In the genomic region with DNA sequence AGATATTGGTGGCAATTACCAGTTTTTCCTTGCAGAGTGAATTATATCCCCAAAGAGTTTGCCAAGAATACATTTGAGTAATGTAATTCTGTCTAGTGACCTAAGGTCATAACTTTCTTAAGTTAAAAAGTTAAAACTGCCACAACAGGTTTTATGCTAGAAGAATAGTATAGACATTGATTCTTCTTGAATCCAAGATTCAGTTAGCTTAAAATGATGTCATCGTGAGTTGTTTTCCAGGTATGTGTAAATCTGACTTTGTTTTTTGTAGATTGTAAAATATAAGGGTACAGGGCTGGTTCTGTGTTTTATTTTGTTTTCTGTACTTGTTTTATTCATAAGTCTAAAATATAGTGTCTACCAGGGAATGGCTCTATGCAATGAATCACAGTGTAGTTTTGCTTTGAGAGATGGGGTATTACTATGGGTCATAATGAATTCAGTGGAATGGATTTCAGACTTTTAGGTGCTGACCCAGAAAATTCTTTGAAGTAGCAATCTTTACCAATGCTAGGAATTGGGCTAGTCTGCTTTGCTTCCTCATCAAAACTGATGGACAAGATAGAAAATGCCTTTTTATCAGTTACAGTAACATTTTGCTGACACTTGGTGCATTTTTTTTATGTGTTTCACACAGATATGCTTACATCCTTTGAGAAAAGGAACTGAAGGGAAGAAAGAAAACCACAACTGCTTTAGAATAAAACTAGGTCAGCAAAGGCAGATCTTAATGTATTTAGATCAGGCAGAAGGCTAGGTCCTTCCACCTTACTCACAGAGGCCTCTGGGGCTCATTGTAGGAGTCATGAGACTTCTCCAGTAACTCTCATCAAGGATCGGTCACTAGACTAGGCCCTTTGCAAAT, we compare ENCODE assay signal across 1 cellular context.
TF ChIP-seq lines count a peak whose summit lies in the region.

No MANE protein-coding gene starts in this region.

TF ChIP-seq in GM23338, 12 proteins besides CTCF, POLR2A, EP300 and RAD21 (continued from another document):
- TF ChIP-seq, protein P1, sequence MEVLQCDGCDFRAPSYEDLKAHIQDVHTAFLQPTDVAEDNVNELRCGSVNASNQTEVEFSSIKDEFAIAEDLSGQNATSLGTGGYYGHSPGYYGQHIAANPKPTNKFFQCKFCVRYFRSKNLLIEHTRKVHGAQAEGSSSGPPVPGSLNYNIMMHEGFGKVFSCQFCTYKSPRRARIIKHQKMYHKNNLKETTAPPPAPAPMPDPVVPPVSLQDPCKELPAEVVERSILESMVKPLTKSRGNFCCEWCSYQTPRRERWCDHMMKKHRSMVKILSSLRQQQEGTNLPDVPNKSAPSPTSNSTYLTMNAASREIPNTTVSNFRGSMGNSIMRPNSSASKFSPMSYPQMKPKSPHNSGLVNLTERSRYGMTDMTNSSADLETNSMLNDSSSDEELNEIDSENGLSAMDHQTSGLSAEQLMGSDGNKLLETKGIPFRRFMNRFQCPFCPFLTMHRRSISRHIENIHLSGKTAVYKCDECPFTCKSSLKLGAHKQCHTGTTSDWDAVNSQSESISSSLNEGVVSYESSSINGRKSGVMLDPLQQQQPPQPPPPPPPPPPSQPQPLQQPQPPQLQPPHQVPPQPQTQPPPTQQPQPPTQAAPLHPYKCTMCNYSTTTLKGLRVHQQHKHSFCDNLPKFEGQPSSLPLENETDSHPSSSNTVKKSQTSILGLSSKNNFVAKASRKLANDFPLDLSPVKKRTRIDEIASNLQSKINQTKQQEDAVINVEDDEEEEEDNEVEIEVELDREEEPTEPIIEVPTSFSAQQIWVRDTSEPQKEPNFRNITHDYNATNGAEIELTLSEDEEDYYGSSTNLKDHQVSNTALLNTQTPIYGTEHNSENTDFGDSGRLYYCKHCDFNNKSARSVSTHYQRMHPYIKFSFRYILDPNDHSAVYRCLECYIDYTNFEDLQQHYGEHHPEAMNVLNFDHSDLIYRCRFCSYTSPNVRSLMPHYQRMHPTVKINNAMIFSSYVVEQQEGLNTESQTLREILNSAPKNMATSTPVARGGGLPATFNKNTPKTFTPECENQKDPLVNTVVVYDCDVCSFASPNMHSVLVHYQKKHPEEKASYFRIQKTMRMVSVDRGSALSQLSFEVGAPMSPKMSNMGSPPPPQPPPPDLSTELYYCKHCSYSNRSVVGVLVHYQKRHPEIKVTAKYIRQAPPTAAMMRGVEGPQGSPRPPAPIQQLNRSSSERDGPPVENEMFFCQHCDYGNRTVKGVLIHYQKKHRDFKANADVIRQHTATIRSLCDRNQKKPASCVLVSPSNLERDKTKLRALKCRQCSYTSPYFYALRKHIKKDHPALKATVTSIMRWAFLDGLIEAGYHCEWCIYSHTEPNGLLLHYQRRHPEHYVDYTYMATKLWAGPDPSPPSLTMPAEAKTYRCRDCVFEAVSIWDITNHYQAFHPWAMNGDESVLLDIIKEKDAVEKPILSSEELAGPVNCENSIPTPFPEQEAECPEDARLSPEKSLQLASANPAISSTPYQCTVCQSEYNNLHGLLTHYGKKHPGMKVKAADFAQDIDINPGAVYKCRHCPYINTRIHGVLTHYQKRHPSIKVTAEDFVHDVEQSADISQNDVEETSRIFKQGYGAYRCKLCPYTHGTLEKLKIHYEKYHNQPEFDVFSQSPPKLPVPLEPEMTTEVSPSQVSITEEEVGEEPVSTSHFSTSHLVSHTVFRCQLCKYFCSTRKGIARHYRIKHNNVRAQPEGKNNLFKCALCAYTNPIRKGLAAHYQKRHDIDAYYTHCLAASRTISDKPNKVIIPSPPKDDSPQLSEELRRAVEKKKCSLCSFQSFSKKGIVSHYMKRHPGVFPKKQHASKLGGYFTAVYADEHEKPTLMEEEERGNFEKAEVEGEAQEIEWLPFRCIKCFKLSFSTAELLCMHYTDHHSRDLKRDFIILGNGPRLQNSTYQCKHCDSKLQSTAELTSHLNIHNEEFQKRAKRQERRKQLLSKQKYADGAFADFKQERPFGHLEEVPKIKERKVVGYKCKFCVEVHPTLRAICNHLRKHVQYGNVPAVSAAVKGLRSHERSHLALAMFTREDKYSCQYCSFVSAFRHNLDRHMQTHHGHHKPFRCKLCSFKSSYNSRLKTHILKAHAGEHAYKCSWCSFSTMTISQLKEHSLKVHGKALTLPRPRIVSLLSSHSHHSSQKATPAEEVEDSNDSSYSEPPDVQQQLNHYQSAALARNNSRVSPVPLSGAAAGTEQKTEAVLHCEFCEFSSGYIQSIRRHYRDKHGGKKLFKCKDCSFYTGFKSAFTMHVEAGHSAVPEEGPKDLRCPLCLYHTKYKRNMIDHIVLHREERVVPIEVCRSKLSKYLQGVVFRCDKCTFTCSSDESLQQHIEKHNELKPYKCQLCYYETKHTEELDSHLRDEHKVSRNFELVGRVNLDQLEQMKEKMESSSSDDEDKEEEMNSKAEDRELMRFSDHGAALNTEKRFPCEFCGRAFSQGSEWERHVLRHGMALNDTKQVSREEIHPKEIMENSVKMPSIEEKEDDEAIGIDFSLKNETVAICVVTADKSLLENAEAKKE (CRISPR knock-in tag; IDR thresholded peaks at IDR 0.05) = no peak
- TF ChIP-seq EZH2 (IDR thresholded peaks at IDR 0.05; ENCODE audit: low read depth, unreplicated experiment) = no peak
- no peak for TF ChIP-seq NANOG (IDR thresholded peaks at IDR 0.05; ENCODE audit: borderline replicate concordance)
- TF ChIP-seq JUNB (IDR thresholded peaks at IDR 0.05; ENCODE audit: unreplicated experiment) = no peak
- TF ChIP-seq, protein P2, sequence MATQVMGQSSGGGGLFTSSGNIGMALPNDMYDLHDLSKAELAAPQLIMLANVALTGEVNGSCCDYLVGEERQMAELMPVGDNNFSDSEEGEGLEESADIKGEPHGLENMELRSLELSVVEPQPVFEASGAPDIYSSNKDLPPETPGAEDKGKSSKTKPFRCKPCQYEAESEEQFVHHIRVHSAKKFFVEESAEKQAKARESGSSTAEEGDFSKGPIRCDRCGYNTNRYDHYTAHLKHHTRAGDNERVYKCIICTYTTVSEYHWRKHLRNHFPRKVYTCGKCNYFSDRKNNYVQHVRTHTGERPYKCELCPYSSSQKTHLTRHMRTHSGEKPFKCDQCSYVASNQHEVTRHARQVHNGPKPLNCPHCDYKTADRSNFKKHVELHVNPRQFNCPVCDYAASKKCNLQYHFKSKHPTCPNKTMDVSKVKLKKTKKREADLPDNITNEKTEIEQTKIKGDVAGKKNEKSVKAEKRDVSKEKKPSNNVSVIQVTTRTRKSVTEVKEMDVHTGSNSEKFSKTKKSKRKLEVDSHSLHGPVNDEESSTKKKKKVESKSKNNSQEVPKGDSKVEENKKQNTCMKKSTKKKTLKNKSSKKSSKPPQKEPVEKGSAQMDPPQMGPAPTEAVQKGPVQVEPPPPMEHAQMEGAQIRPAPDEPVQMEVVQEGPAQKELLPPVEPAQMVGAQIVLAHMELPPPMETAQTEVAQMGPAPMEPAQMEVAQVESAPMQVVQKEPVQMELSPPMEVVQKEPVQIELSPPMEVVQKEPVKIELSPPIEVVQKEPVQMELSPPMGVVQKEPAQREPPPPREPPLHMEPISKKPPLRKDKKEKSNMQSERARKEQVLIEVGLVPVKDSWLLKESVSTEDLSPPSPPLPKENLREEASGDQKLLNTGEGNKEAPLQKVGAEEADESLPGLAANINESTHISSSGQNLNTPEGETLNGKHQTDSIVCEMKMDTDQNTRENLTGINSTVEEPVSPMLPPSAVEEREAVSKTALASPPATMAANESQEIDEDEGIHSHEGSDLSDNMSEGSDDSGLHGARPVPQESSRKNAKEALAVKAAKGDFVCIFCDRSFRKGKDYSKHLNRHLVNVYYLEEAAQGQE (IDR thresholded peaks at IDR 0.05; ENCODE audit: unreplicated experiment) = no peak
